Comparison of ENCODE assay signal across 38 cellular contexts in genomic region chr6:729646-730320, GRCh38.
"Had no signal": no experiment of that assay in that cellular context is flagged by ENCODE, and none has a peak within 500 bp of the region (broad histone marks: within the 10 kb centered on the region; RNA-seq: fewer than 3 reads in every experiment).

No MANE protein-coding gene starts in this region.

- ATAC-seq: activated CD4-positive, alpha-beta T cell treated with anti-CD3 and anti-CD28 coated beads for 36 hours; activated CD4-positive, CD25-positive, alpha-beta regulatory T cell treated with anti-CD3 and anti-CD28 coated beads, Interleukin-2, amount 50 U/mL, for 24 hours; activated CD8-positive, alpha-beta memory T cell treated with anti-CD3 and anti-CD28 coated beads, Interleukin-2, amount 10 ng/mL, durations not matched to agents 7 days and 5 days; activated CD8-positive, alpha-beta T cell treated with anti-CD3 and anti-CD28 coated beads, Interleukin-2, amount 10 ng/mL, durations not matched to agents 7 days and 5 days; activated naive CD4-positive, alpha-beta T cell treated with anti-CD3 and anti-CD28 coated beads, Interleukin-2, amount 50 U/mL, for 72 hours; activated T-helper 17 cell treated with anti-CD3 and anti-CD28 coated beads, Interleukin-2, amount 50 U/mL, for 72 hours; body of pancreas; WTC11 had no signal

- H3K36me3 Mint-ChIP-seq: activated CD8-positive, alpha-beta memory T cell treated with anti-CD3 and anti-CD28 coated beads, Interleukin-2, amount 10 ng/mL, durations not matched to agents 7 days and 5 days; activated naive CD4-positive, alpha-beta T cell treated with anti-CD3 and anti-CD28 coated beads, Interleukin-2, amount 50 U/mL, for 72 hours; activated naive CD8-positive, alpha-beta T cell treated with anti-CD3 and anti-CD28 coated beads for 36 hours; WTC11 had no signal

- FAIRE-seq: astrocyte, TTC549 had no signal

- H3K4me3 Mint-ChIP-seq: activated CD4-positive, alpha-beta memory T cell treated with anti-CD3 and anti-CD28 coated beads, Interleukin-2, amount 10 ng/mL, durations not matched to agents 7 days and 5 days; activated CD4-positive, alpha-beta T cell treated with anti-CD3 and anti-CD28 coated beads for 36 hours; activated CD4-positive, alpha-beta T cell treated with anti-CD3 and anti-CD28 coated beads, Interleukin-2, amount 10 ng/mL, durations not matched to agents 7 days and 5 days; activated CD8-positive, alpha-beta memory T cell treated with anti-CD3 and anti-CD28 coated beads, Interleukin-2, amount 10 ng/mL, durations not matched to agents 7 days and 5 days; activated CD8-positive, alpha-beta T cell treated with anti-CD3 and anti-CD28 coated beads, Interleukin-2, amount 10 ng/mL, durations not matched to agents 7 days and 5 days; activated naive CD4-positive, alpha-beta T cell treated with anti-CD3 and anti-CD28 coated beads for 36 hours; activated naive CD8-positive, alpha-beta T cell treated with anti-CD3 and anti-CD28 coated beads for 36 hours; activated T-cell treated with anti-CD3 and anti-CD28 coated beads, Interleukin-2, amount 50 U/mL, for 24 hours; activated T-helper 17 cell treated with anti-CD3 and anti-CD28 coated beads, Interleukin-2, amount 50 U/mL, for 72 hours; T-helper 1 cell treated with Interleukin-12 subunit alpha and Interleukin-12 subunit beta and Interleukin-4 antibody, amounts not matched to agents 30 μg/mL and 1 μg/mL, for 36 hours; T-helper 2 cell treated with Interferon-gamma antibody and Interleukin-4, amounts not matched to agents 5 μg/mL and 100 μg/mL, for 36 hours; WTC11 had no signal

- H3K27ac Mint-ChIP-seq: activated CD4-positive, alpha-beta memory T cell treated with anti-CD3 and anti-CD28 coated beads, Interleukin-2, amount 10 ng/mL, durations not matched to agents 7 days and 5 days; activated CD4-positive, alpha-beta T cell treated with anti-CD3 and anti-CD28 coated beads for 36 hours; activated CD4-positive, alpha-beta T cell treated with anti-CD3 and anti-CD28 coated beads, Interleukin-2, amount 10 ng/mL, durations not matched to agents 7 days and 5 days; activated CD8-positive, alpha-beta memory T cell treated with anti-CD3 and anti-CD28 coated beads, Interleukin-2, amount 10 ng/mL, durations not matched to agents 7 days and 5 days; activated CD8-positive, alpha-beta T cell treated with anti-CD3 and anti-CD28 coated beads, Interleukin-2, amount 10 ng/mL, durations not matched to agents 7 days and 5 days; activated naive CD4-positive, alpha-beta T cell treated with anti-CD3 and anti-CD28 coated beads for 36 hours; activated naive CD4-positive, alpha-beta T cell treated with anti-CD3 and anti-CD28 coated beads, Interleukin-2, amount 50 U/mL, for 72 hours; activated naive CD8-positive, alpha-beta T cell treated with anti-CD3 and anti-CD28 coated beads for 36 hours; activated T-cell treated with anti-CD3 and anti-CD28 coated beads, Interleukin-2, amount 50 U/mL, for 24 hours; activated T-helper 17 cell treated with anti-CD3 and anti-CD28 coated beads, Interleukin-2, amount 50 U/mL, for 72 hours; T-helper 1 cell treated with Interleukin-12 subunit alpha and Interleukin-12 subunit beta and Interleukin-4 antibody, amounts not matched to agents 30 μg/mL and 1 μg/mL, for 36 hours; T-helper 2 cell treated with Interferon-gamma antibody and Interleukin-4, amounts not matched to agents 5 μg/mL and 100 μg/mL, for 36 hours; WTC11 had no signal

- H3K9me3 Mint-ChIP-seq: activated CD4-positive, alpha-beta memory T cell treated with anti-CD3 and anti-CD28 coated beads, Interleukin-2, amount 10 ng/mL, durations not matched to agents 7 days and 5 days; activated CD4-positive, alpha-beta T cell treated with anti-CD3 and anti-CD28 coated beads, Interleukin-2, amount 10 ng/mL, durations not matched to agents 7 days and 5 days; activated naive CD4-positive, alpha-beta T cell treated with anti-CD3 and anti-CD28 coated beads for 36 hours; activated naive CD4-positive, alpha-beta T cell treated with anti-CD3 and anti-CD28 coated beads, Interleukin-2, amount 50 U/mL, for 72 hours; activated naive CD8-positive, alpha-beta T cell treated with anti-CD3 and anti-CD28 coated beads for 36 hours; activated T-cell treated with anti-CD3 and anti-CD28 coated beads, Interleukin-2, amount 50 U/mL, for 24 hours; activated T-helper 17 cell treated with anti-CD3 and anti-CD28 coated beads, Interleukin-2, amount 50 U/mL, for 72 hours; T-helper 1 cell treated with Interleukin-12 subunit alpha and Interleukin-12 subunit beta and Interleukin-4 antibody, amounts not matched to agents 30 μg/mL and 1 μg/mL, for 36 hours; T-helper 2 cell treated with Interferon-gamma antibody and Interleukin-4, amounts not matched to agents 5 μg/mL and 100 μg/mL, for 36 hours; WTC11 had no signal

- H3K27me3 ChIP-seq: adrenal gland, body of pancreas, brain microvascular endothelial cell had no signal

- H3K4me1 ChIP-seq: adrenal gland, body of pancreas, breast epithelium had no signal

- H3K4me3 ChIP-seq: adrenal gland, body of pancreas, breast epithelium had no signal

- DNase-seq: activated CD4-positive, alpha-beta memory T cell treated with anti-CD3 and anti-CD28 coated beads, Interleukin-2, amount 10 ng/mL, durations not matched to agents 7 days and 5 days; activated CD4-positive, alpha-beta T cell treated with anti-CD3 and anti-CD28 coated beads for 1 hour; activated CD4-positive, alpha-beta T cell treated with anti-CD3 and anti-CD28 coated beads for 36 hours; activated CD4-positive, alpha-beta T cell treated with anti-CD3 and anti-CD28 coated beads for 48 hours; activated CD4-positive, alpha-beta T cell treated with anti-CD3 and anti-CD28 coated beads, Interleukin-2, amount 10 ng/mL, durations not matched to agents 7 days and 5 days; activated CD4-positive, alpha-beta T cell treated with anti-CD3 and anti-CD28 coated beads, Interleukin-2, amount 50 U/mL, for 48 hours; activated CD4-positive, CD25-positive, alpha-beta regulatory T cell; activated CD8-positive, alpha-beta memory T cell treated with anti-CD3 and anti-CD28 coated beads for 24 hours; activated CD8-positive, alpha-beta memory T cell treated with anti-CD3 and anti-CD28 coated beads, Interleukin-2, amount 10 ng/mL, durations not matched to agents 7 days and 5 days; activated CD8-positive, alpha-beta memory T cell treated with anti-CD3 and anti-CD28 coated beads, Interleukin-2, amount 50 U/mL, for 48 hours; activated CD8-positive, alpha-beta T cell treated with anti-CD3 and anti-CD28 coated beads, Interleukin-2, amount 10 ng/mL, durations not matched to agents 7 days and 5 days; activated effector memory CD4-positive, alpha-beta T cell treated with anti-CD3 and anti-CD28 coated beads, Interleukin-2, amount 50 U/mL, for 16 hours; activated gamma-delta T cell treated with Interleukin-2 at 50 U/mL for 16 hours; activated naive CD4-positive, alpha-beta T cell; activated naive CD4-positive, alpha-beta T cell treated with anti-CD3 and anti-CD28 coated beads for 36 hours; activated naive CD4-positive, alpha-beta T cell treated with anti-CD3 and anti-CD28 coated beads, Interleukin-2, amount 50 U/mL, for 16 hours; activated naive CD8-positive, alpha-beta T cell treated with anti-CD3 and anti-CD28 coated beads for 36 hours; activated T-cell treated with anti-CD3 and anti-CD28 coated beads, Interleukin-2, amount 50 U/mL, for 24 hours; activated T-cell treated with anti-CD3 and anti-CD28 coated beads, Interleukin-2, amount 50 U/mL, for 48 hours; adrenal gland; amniotic stem cell; aorta; body of pancreas; brain microvascular endothelial cell; central memory CD4-positive, alpha-beta T cell; T-helper 1 cell; T-helper 2 cell; T-helper 9 cell had no signal

- H3K36me3 ChIP-seq: adrenal gland, brain microvascular endothelial cell, breast epithelium had no signal

- H3K27ac ChIP-seq: adrenal gland, body of pancreas, brain microvascular endothelial cell, breast epithelium, VCaP had no signal

- H3K4me1 Mint-ChIP-seq: activated CD4-positive, alpha-beta memory T cell treated with anti-CD3 and anti-CD28 coated beads, Interleukin-2, amount 10 ng/mL, durations not matched to agents 7 days and 5 days; activated CD4-positive, alpha-beta T cell treated with anti-CD3 and anti-CD28 coated beads for 36 hours; activated CD4-positive, alpha-beta T cell treated with anti-CD3 and anti-CD28 coated beads, Interleukin-2, amount 10 ng/mL, durations not matched to agents 7 days and 5 days; activated CD8-positive, alpha-beta memory T cell treated with anti-CD3 and anti-CD28 coated beads, Interleukin-2, amount 10 ng/mL, durations not matched to agents 7 days and 5 days; activated naive CD8-positive, alpha-beta T cell treated with anti-CD3 and anti-CD28 coated beads for 36 hours; activated T-helper 17 cell treated with anti-CD3 and anti-CD28 coated beads, Interleukin-2, amount 50 U/mL, for 72 hours had no signal

- H3K9me3 ChIP-seq: adrenal gland, body of pancreas, breast epithelium had no signal
